In the genomic region with DNA sequence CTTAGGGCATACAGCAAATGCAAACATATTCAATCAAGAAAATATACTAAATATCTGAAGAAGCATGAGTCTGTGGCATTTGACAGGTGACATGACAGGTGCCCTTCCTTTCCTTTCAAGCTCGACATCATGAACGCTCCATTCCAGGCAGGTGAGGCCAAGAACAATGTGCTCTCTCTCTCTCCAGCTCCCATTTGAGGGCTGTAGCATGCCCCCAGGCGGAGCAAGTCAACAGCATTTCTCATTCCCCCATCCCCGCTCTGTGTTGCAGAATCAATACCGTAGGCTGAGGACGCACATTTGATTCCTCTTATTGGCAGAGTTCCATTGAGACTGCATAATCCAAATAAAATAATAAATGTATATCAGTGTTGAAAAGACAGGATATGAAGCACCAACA, we compare ENCODE assay signal across 16 cellular contexts. TPM values are rescaled to one million over a fixed set of nuclear protein-coding genes. Genes with fewer than 3 reads are reported as not detected.
DNase-seq lines count a peak whose midpoint lies in the region; ATAC-seq and TF ChIP-seq lines count a peak whose summit lies in the region.
"Had no signal": no experiment of that assay in that cellular context is flagged by ENCODE, and none has a peak within 500 bp of the region (broad histone marks: within the 10 kb centered on the region; RNA-seq: fewer than 3 reads in every experiment).

No MANE protein-coding gene starts in this region.

- H3K27ac ChIP-seq in H9 (ENCODE audit: insufficient read length, low read depth, low read length) = no peak overlapping the region

- no peaks in the 10 kb centered on the region for H3K9me3 ChIP-seq in H9 (ENCODE audit: control insufficient read depth, low read depth, low read length)

- no peak overlapping the region for H2BK5ac ChIP-seq in H9 (ENCODE audit: insufficient read length, low read length)

- H3K4me1 Mint-ChIP-seq in H9 (no peaks in the 10 kb centered on the region), WTC11 (no peaks in the 10 kb centered on the region)
- H3K4me1 Mint-ChIP-seq: B cell had no signal

- no CpG with 5 or more reads among the region's 6 CpGs for WGBS in H9 (ENCODE audit: extremely low coverage, insufficient read length, low lambda C conversion rate)

- H3K4me3 Mint-ChIP-seq in H9 (no peak overlapping the region), WTC11 (no peak overlapping the region)
- H3K4me3 Mint-ChIP-seq: B cell; CD4-positive, alpha-beta T cell; HFFc6 had no signal

- H4K8ac ChIP-seq in H9 (replicated peaks; ENCODE audit: insufficient read length, low read depth, low read length) = no peak overlapping the region

- ATAC-seq in WTC11 (peak; percentile 73), esophagus mucosa (no peak), HG02884 (IDR thresholded peaks at IDR 0.05; ENCODE audit: unreplicated experiment) (no peak)

- no peak overlapping the region for H2BK120ac ChIP-seq in H9 (ENCODE audit: low read depth, low read length, poor library complexity, severe bottlenecking)

- no peaks in the 10 kb centered on the region for H3K9me3 Mint-ChIP-seq in H9
- no peaks in the 10 kb centered on the region for H3K9me3 Mint-ChIP-seq in WTC11
- H3K9me3 Mint-ChIP-seq: CD4-positive, alpha-beta T cell had no signal

- no peak overlapping the region for H3K56ac ChIP-seq in H9 (ENCODE audit: insufficient read length, low read depth, low read length)

- no peak overlapping the region for H2BK20ac ChIP-seq in H9 (ENCODE audit: low read depth, low read length, poor library complexity, severe bottlenecking)

- no peak overlapping the region for H3K4ac ChIP-seq in H9 (ENCODE audit: low read depth, low read length)

- H4K91ac ChIP-seq in H9 (ENCODE audit: insufficient read length, low read depth, low read length) = no peak overlapping the region

- H2BK12ac ChIP-seq in H9 (ENCODE audit: insufficient read length, low read depth, low read length) = no peak overlapping the region

- no peak overlapping the region for H3K14ac ChIP-seq in H9 (ENCODE audit: insufficient read depth, low read length)

- H3K36me3 Mint-ChIP-seq in H9 (ENCODE audit: insufficient read depth in 1 of 3, low read depth in 3 of 3) (no peaks in the 10 kb centered on the region), WTC11 (no peaks in the 10 kb centered on the region)

- no peak overlapping the region for H3K23ac ChIP-seq in H9 (ENCODE audit: insufficient read length, low read depth, low read length)

- H3K79me1 ChIP-seq in H9 (ENCODE audit: insufficient read depth, low read depth, low read length, poor library complexity, severe bottlenecking) = no peaks in the 10 kb centered on the region

- H3K23me2 ChIP-seq in H9 (ENCODE audit: insufficient read length, low read depth, low read length, poor library complexity, severe bottlenecking) = no peaks in the 10 kb centered on the region

- no peak overlapping the region for H3K9ac ChIP-seq in H9 (ENCODE audit: extremely low read depth, insufficient read length, low read length)

- H4K5ac ChIP-seq in H9 (ENCODE audit: insufficient read length, low read depth, low read length) = no peak overlapping the region

- TF ChIP-seq CTCF in H9 (conservative IDR thresholded peaks at IDR 0.05) (no peak), WTC11 (IDR thresholded peaks at IDR 0.05) (no peak)

- H3K27ac Mint-ChIP-seq in H9 = no peak overlapping the region; a peak in 1 of 7 replicates
- no peak overlapping the region for H3K27ac Mint-ChIP-seq in WTC11
- H3K27ac Mint-ChIP-seq: B cell; CD4-positive, alpha-beta T cell; HFFc6 had no signal

- H2AFZ ChIP-seq in H9 (ENCODE audit: low read length) = no peak overlapping the region

- no peak overlapping the region for H2BK15ac ChIP-seq in H9 (ENCODE audit: low read depth, low read length)

- no peak overlapping the region for H3K4me2 ChIP-seq in H9 (ENCODE audit: insufficient read depth, insufficient read length, low read length)

- no peaks in the 10 kb centered on the region for H3K27me3 ChIP-seq in H9 (ENCODE audit: insufficient read depth, low read length)

- peak; percentile 35 for DNase-seq in ELF-1 (ENCODE audit: low read depth, low spot score)
- DNase-seq in H9 = peak; percentile 34
- DNase-seq in WTC11 (ENCODE audit: low spot score) = peak; percentile 11
- DNase-seq in islet precursor cell = peak; percentile 64
- DNase-seq in stimulated activated CD4-positive, alpha-beta T cell treated with anti-CD3 and anti-CD28 coated beads, Interleukin-2, amount 100 ng/mL, for 48 hours = no peak
- DNase-seq: C1 segment of cervical spinal cord; Calu3; CD4-positive, alpha-beta T cell; DMS79; HCEC 1CT; HFFc6; IMR-90 had no signal

- H3K27me3 Mint-ChIP-seq in H9 (ENCODE audit: low read depth) = no peaks in the 10 kb centered on the region
- H3K27me3 Mint-ChIP-seq in WTC11 (ENCODE audit: low read depth) = no peaks in the 10 kb centered on the region
- H3K27me3 Mint-ChIP-seq: B cell had no signal

- H3K79me2 ChIP-seq in H9 (ENCODE audit: insufficient read depth, low read length) = no peaks in the 10 kb centered on the region

- no peak overlapping the region for H3T11ph ChIP-seq in H9 (ENCODE audit: low read length)

- no peaks in the 10 kb centered on the region for H4K20me1 ChIP-seq in H9 (ENCODE audit: control insufficient read depth, insufficient read depth, insufficient read length)

- no peaks in the 10 kb centered on the region for H3K4me1 ChIP-seq in H9 (ENCODE audit: insufficient read depth, low read length)

- H2AK5ac ChIP-seq in H9 (ENCODE audit: insufficient read length, low read length) = no peak overlapping the region

- H3K18ac ChIP-seq in H9 (ENCODE audit: insufficient read length, low read depth, low read length) = no peak overlapping the region

- CTCF ChIA-PET in WTC11 (lab: Charles Lee) = no interaction called here

- POLR2A ChIA-PET in WTC11 (lab: Charles Lee) = no interaction called here

TF ChIP-seq in WTC11, 78 proteins besides CTCF, POLR2A, EP300 and RAD21:
- TF ChIP-seq ZNF317 (CRISPR knock-in tag; IDR thresholded peaks at IDR 0.05; ENCODE audit: borderline replicate concordance, low read depth) (no peak), SP1 (CRISPR knock-in tag; conservative IDR thresholded peaks at IDR 0.05) (no peak), ZNF138 (CRISPR knock-in tag; conservative IDR thresholded peaks at IDR 0.05) (no peak), MXD4 (CRISPR knock-in tag; IDR thresholded peaks at IDR 0.05; ENCODE audit: borderline replicate concordance) (no peak), ATF1 (CRISPR knock-in tag; IDR thresholded peaks at IDR 0.05) (no peak), NR3C1 (CRISPR knock-in tag; conservative IDR thresholded peaks at IDR 0.05; ENCODE audit: low read depth) (no peak), SMAD4 (CRISPR knock-in tag; IDR thresholded peaks at IDR 0.05) (no peak), TEAD1 (CRISPR knock-in tag; IDR thresholded peaks at IDR 0.05) (no peak), CBFB (CRISPR knock-in tag; IDR thresholded peaks at IDR 0.05; ENCODE audit: low read depth) (no peak), ZNF121 (CRISPR knock-in tag; IDR thresholded peaks at IDR 0.05) (no peak), RELA (CRISPR knock-in tag; IDR thresholded peaks at IDR 0.05; ENCODE audit: borderline replicate concordance) (no peak), OVOL2 (CRISPR knock-in tag; IDR thresholded peaks at IDR 0.05; ENCODE audit: borderline replicate concordance) (no peak), ZNF423 (CRISPR knock-in tag; IDR thresholded peaks at IDR 0.05) (no peak), HMGA2 (CRISPR knock-in tag; IDR thresholded peaks at IDR 0.05) (no peak)
- TF ChIP-seq, protein P1, sequence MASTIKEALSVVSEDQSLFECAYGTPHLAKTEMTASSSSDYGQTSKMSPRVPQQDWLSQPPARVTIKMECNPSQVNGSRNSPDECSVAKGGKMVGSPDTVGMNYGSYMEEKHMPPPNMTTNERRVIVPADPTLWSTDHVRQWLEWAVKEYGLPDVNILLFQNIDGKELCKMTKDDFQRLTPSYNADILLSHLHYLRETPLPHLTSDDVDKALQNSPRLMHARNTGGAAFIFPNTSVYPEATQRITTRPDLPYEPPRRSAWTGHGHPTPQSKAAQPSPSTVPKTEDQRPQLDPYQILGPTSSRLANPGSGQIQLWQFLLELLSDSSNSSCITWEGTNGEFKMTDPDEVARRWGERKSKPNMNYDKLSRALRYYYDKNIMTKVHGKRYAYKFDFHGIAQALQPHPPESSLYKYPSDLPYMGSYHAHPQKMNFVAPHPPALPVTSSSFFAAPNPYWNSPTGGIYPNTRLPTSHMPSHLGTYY (CRISPR knock-in tag; IDR thresholded peaks at IDR 0.05) = no peak
- TF ChIP-seq, protein P2, sequence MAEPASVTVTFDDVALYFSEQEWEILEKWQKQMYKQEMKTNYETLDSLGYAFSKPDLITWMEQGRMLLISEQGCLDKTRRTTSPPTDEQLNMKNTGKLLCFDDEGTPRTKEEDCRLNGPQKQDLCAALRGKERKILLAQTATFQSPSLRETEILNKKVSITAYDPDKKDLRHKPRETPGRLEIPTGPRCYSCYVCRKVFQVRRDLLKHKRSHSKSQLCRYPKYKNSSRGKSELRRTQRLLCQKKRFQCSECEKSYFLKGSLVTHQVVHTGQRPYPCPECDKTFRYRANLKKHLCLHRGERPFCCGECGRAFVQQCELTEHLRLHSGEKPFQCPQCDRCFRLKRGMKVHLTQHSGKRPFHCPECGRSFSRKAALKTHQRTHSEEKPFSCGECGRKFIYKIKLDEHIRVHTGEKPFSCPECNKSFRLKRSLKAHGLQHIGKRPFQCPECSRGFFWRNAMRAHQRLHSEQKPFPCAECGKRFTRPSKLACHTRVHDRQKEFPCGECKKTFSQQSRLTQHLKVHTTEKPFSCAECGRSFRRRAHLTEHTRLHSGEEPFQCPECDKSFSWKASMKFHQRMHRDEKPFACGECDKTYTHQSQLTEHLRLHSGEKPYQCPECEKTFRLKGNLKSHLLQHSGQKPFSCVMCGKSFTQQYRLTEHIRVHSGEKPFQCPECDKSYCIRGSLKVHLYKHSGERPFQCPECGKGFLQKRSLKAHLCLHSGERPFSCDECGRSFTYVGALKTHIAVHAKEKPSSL (CRISPR knock-in tag; conservative IDR thresholded peaks at IDR 0.05) = no peak

RNA-seq across cellular contexts. Expression of a gene that starts 24.6 kb away (rescaled TPM):
- total RNA-seq in H9 (2021) (0.31 and 0.39 TPM in 2 replicates), WTC11 (2021) (1.1 to 1.4 TPM (median 1.3 TPM) in 3 replicates), esophagus mucosa (0.20 TPM)
- total RNA-seq: B cell; CD4-positive, alpha-beta T cell; HT-29 had no signal

Comparison
In these comparisons a context has a peak if more than half of its experiments do, and no peak if none do; other contexts are left out.
1. DNase-seq: peak in ELF-1 (single experiment), H9 (single experiment), WTC11 (single experiment) and islet precursor cell (single experiment); none in stimulated activated CD4-positive, alpha-beta T cell treated with anti-CD3 and anti-CD28 coated beads, Interleukin-2, amount 100 ng/mL, for 48 hours (0 of 2).